Comparison of ENCODE assay signal across 1 cellular context in the genomic region with DNA sequence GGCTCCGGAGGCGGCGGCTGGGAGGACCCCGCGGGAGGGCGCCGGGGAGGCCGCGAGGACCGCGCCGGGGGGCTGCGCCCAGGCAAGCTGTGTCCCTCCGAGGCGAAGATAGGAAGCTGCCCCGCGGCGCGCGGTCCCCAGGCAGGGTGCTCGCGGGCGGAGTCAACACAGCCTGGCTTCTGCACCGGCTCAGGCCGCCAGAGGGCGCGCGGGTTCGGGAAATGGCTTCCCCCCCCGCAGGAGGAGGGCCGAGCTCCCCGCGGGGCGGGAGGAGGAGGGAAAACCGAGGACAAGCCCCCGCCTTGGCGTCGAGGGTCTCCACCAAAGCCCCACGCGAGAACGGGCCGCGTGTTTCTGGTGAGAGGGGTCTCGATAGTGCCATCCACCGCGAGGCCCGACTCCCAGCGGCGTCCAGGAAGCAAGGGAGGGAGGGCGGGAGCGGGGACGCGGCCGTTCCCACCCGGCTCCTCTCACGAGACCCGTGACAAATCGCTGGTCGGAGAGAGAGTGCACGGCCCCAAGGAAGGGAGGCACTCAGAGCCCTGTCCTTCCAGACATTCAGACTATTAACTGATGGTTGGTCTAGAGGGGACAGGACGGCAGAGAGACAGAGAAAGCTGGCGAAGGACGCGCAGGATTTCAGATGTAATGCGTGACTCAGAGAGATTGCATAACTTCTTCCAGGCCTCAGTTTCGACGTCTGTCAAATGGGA.
TF ChIP-seq lines count a peak whose summit lies in the region.

No MANE protein-coding gene starts in this region.

TF ChIP-seq in HEK293, 187 proteins besides CTCF, POLR2A, EP300 and RAD21 (continued from another document):
- peak; percentile 71; the same call in 1 of the 2 replicates for TF ChIP-seq ZNF660 (tag by site-specific recombination; IDR thresholded peaks at IDR 0.05)
- 0 out of 2 replicates have a peak, but pooled peaks have one; percentile 51 for TF ChIP-seq SP7 (tag by site-specific recombination; IDR thresholded peaks at IDR 0.05)
- TF ChIP-seq ZNF335 (tag by site-specific recombination; conservative IDR thresholded peaks at IDR 0.05), result peak; percentile 60
- TF ChIP-seq KLF9 (tag by site-specific recombination; IDR thresholded peaks at IDR 0.05; ENCODE audit: low read depth), result peak; percentile 57; the same call in 1 of the 2 replicates
- TF ChIP-seq GLIS2 (tag by site-specific recombination; IDR thresholded peaks at IDR 0.05), result peak; percentile 90
- TF ChIP-seq YY1 (tag by site-specific recombination; IDR thresholded peaks at IDR 0.05), result peak; percentile 54; the same call in 1 of the 2 replicates
- TF ChIP-seq, protein P1, sequence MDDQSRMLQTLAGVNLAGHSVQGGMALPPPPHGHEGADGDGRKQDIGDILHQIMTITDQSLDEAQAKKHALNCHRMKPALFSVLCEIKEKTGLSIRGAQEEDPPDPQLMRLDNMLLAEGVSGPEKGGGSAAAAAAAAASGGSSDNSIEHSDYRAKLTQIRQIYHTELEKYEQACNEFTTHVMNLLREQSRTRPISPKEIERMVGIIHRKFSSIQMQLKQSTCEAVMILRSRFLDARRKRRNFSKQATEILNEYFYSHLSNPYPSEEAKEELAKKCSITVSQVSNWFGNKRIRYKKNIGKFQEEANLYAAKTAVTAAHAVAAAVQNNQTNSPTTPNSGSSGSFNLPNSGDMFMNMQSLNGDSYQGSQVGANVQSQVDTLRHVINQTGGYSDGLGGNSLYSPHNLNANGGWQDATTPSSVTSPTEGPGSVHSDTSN (CRISPR knock-in tag; IDR thresholded peaks at IDR 0.05), result no peak
- peak; percentile 61; the same call in 1 of the 2 replicates for TF ChIP-seq ZNF423 (tag by site-specific recombination; IDR thresholded peaks at IDR 0.05)
- TF ChIP-seq ZNF239 (tag by site-specific recombination; IDR thresholded peaks at IDR 0.05), result no peak
- TF ChIP-seq, protein P2, sequence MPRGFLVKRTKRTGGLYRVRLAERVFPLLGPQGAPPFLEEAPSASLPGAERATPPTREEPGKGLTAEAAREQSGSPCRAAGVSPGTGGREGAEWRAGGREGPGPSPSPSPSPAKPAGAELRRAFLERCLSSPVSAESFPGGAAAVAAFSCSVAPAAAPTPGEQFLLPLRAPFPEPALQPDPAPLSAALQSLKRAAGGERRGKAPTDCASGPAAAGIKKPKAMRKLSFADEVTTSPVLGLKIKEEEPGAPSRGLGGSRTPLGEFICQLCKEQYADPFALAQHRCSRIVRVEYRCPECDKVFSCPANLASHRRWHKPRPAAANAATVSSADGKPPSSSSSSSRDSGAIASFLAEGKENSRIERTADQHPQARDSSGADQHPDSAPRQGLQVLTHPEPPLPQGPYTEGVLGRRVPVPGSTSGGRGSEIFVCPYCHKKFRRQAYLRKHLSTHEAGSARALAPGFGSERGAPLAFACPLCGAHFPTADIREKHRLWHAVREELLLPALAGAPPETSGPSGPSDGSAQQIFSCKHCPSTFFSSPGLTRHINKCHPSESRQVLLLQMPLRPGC (tag by site-specific recombination; IDR thresholded peaks at IDR 0.05), result no peak
- TF ChIP-seq, protein P3, sequence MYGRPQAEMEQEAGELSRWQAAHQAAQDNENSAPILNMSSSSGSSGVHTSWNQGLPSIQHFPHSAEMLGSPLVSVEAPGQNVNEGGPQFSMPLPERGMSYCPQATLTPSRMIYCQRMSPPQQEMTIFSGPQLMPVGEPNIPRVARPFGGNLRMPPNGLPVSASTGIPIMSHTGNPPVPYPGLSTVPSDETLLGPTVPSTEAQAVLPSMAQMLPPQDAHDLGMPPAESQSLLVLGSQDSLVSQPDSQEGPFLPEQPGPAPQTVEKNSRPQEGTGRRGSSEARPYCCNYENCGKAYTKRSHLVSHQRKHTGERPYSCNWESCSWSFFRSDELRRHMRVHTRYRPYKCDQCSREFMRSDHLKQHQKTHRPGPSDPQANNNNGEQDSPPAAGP (tag by site-specific recombination; IDR thresholded peaks at IDR 0.05), result 0 out of 2 replicates have a peak, but pooled peaks have one; percentile 46
- TF ChIP-seq, protein P4, sequence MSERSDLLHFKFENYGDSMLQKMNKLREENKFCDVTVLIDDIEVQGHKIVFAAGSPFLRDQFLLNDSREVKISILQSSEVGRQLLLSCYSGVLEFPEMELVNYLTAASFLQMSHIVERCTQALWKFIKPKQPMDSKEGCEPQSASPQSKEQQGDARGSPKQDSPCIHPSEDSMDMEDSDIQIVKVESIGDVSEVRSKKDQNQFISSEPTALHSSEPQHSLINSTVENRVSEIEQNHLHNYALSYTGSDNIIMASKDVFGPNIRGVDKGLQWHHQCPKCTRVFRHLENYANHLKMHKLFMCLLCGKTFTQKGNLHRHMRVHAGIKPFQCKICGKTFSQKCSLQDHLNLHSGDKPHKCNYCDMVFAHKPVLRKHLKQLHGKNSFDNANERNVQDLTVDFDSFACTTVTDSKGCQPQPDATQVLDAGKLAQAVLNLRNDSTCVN (tag by site-specific recombination; optimal IDR thresholded peaks at IDR 0.05), result peak; percentile 87
- TF ChIP-seq, protein P5, sequence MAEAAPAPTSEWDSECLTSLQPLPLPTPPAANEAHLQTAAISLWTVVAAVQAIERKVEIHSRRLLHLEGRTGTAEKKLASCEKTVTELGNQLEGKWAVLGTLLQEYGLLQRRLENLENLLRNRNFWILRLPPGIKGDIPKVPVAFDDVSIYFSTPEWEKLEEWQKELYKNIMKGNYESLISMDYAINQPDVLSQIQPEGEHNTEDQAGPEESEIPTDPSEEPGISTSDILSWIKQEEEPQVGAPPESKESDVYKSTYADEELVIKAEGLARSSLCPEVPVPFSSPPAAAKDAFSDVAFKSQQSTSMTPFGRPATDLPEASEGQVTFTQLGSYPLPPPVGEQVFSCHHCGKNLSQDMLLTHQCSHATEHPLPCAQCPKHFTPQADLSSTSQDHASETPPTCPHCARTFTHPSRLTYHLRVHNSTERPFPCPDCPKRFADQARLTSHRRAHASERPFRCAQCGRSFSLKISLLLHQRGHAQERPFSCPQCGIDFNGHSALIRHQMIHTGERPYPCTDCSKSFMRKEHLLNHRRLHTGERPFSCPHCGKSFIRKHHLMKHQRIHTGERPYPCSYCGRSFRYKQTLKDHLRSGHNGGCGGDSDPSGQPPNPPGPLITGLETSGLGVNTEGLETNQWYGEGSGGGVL (tag by site-specific recombination; IDR thresholded peaks at IDR 0.05), result peak; percentile 95
- peak; percentile 34; the same call in 1 of the 2 replicates for TF ChIP-seq EGR2 (tag by site-specific recombination; IDR thresholded peaks at IDR 0.05; ENCODE audit: low read depth)
- TF ChIP-seq ZNF341 (tag by site-specific recombination; IDR thresholded peaks at IDR 0.05; ENCODE audit: low read depth), result peak; percentile 44; the same call in 1 of the 2 replicates
- peak; percentile 59 for TF ChIP-seq ZNF654 (tag by site-specific recombination; IDR thresholded peaks at IDR 0.05; ENCODE audit: low read depth)
- TF ChIP-seq ZNF157 (tag by site-specific recombination; IDR thresholded peaks at IDR 0.05), result no peak
- no peak for TF ChIP-seq OSR2 (tag by site-specific recombination; IDR thresholded peaks at IDR 0.05)
- peak; percentile 38 for TF ChIP-seq ZFHX2 (tag by site-specific recombination; conservative IDR thresholded peaks at IDR 0.05)
- TF ChIP-seq ZNF2 (tag by site-specific recombination; IDR thresholded peaks at IDR 0.05), result 0 out of 2 replicates have a peak, but pooled peaks have one; percentile 35
- peak; percentile 39; the same call in 1 of the 2 replicates for TF ChIP-seq ZNF184 (tag by site-specific recombination; IDR thresholded peaks at IDR 0.05)
- no peak for TF ChIP-seq ZNF776 (tag by site-specific recombination; IDR thresholded peaks at IDR 0.05; ENCODE audit: borderline replicate concordance)
- TF ChIP-seq ZFP41 (tag by site-specific recombination; IDR thresholded peaks at IDR 0.05; ENCODE audit: borderline replicate concordance), result no peak
- TF ChIP-seq, protein P6, sequence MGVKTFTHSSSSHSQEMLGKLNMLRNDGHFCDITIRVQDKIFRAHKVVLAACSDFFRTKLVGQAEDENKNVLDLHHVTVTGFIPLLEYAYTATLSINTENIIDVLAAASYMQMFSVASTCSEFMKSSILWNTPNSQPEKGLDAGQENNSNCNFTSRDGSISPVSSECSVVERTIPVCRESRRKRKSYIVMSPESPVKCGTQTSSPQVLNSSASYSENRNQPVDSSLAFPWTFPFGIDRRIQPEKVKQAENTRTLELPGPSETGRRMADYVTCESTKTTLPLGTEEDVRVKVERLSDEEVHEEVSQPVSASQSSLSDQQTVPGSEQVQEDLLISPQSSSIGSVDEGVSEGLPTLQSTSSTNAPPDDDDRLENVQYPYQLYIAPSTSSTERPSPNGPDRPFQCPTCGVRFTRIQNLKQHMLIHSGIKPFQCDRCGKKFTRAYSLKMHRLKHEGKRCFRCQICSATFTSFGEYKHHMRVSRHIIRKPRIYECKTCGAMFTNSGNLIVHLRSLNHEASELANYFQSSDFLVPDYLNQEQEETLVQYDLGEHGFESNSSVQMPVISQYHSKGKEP (tag by site-specific recombination; IDR thresholded peaks at IDR 0.05), result 0 out of 2 replicates have a peak, but pooled peaks have one; percentile 9
- TF ChIP-seq, protein P7, sequence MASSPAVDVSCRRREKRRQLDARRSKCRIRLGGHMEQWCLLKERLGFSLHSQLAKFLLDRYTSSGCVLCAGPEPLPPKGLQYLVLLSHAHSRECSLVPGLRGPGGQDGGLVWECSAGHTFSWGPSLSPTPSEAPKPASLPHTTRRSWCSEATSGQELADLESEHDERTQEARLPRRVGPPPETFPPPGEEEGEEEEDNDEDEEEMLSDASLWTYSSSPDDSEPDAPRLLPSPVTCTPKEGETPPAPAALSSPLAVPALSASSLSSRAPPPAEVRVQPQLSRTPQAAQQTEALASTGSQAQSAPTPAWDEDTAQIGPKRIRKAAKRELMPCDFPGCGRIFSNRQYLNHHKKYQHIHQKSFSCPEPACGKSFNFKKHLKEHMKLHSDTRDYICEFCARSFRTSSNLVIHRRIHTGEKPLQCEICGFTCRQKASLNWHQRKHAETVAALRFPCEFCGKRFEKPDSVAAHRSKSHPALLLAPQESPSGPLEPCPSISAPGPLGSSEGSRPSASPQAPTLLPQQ (tag by site-specific recombination; IDR thresholded peaks at IDR 0.05), result peak; percentile 77
- no peak for TF ChIP-seq ZNF707 (tag by site-specific recombination; IDR thresholded peaks at IDR 0.05)
- no peak for TF ChIP-seq ZNF37A (tag by site-specific recombination; IDR thresholded peaks at IDR 0.05)
- TF ChIP-seq, protein P8, sequence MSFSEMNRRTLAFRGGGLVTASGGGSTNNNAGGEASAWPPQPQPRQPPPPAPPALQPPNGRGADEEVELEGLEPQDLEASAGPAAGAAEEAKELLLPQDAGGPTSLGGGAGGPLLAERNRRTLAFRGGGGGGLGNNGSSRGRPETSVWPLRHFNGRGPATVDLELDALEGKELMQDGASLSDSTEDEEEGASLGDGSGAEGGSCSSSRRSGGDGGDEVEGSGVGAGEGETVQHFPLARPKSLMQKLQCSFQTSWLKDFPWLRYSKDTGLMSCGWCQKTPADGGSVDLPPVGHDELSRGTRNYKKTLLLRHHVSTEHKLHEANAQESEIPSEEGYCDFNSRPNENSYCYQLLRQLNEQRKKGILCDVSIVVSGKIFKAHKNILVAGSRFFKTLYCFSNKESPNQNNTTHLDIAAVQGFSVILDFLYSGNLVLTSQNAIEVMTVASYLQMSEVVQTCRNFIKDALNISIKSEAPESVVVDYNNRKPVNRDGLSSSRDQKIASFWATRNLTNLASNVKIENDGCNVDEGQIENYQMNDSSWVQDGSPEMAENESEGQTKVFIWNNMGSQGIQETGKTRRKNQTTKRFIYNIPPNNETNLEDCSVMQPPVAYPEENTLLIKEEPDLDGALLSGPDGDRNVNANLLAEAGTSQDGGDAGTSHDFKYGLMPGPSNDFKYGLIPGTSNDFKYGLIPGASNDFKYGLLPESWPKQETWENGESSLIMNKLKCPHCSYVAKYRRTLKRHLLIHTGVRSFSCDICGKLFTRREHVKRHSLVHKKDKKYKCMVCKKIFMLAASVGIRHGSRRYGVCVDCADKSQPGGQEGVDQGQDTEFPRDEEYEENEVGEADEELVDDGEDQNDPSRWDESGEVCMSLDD (tag by site-specific recombination; IDR thresholded peaks at IDR 0.05), result no peak
- 0 out of 2 replicates have a peak, but pooled peaks have one; percentile 39 for TF ChIP-seq IKZF3 (tag by site-specific recombination; IDR thresholded peaks at IDR 0.05)
- TF ChIP-seq YY2 (tag by site-specific recombination; IDR thresholded peaks at IDR 0.05), result 0 out of 2 replicates have a peak, but pooled peaks have one; percentile 49
- TF ChIP-seq, protein P9, sequence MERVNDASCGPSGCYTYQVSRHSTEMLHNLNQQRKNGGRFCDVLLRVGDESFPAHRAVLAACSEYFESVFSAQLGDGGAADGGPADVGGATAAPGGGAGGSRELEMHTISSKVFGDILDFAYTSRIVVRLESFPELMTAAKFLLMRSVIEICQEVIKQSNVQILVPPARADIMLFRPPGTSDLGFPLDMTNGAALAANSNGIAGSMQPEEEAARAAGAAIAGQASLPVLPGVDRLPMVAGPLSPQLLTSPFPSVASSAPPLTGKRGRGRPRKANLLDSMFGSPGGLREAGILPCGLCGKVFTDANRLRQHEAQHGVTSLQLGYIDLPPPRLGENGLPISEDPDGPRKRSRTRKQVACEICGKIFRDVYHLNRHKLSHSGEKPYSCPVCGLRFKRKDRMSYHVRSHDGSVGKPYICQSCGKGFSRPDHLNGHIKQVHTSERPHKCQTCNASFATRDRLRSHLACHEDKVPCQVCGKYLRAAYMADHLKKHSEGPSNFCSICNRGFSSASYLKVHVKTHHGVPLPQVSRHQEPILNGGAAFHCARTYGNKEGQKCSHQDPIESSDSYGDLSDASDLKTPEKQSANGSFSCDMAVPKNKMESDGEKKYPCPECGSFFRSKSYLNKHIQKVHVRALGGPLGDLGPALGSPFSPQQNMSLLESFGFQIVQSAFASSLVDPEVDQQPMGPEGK (tag by site-specific recombination; IDR thresholded peaks at IDR 0.05), result peak; percentile 98
- peak; percentile 93 for TF ChIP-seq GLIS1 (tag by site-specific recombination; IDR thresholded peaks at IDR 0.05)
- TF ChIP-seq KLF8 (tag by site-specific recombination; IDR thresholded peaks at IDR 0.05), result peak; percentile 43; the same call in 1 of the 2 replicates
- peak; percentile 84 for TF ChIP-seq ZBTB17 (tag by site-specific recombination; IDR thresholded peaks at IDR 0.05)
- no peak for TF ChIP-seq GFI1B (tag by site-specific recombination; IDR thresholded peaks at IDR 0.05)
- no peak for TF ChIP-seq ZNF658 (tag by site-specific recombination; IDR thresholded peaks at IDR 0.05)
- peak; percentile 72; the same call in 1 of the 2 replicates for TF ChIP-seq ZNF561 (tag by site-specific recombination; IDR thresholded peaks at IDR 0.05; ENCODE audit: borderline replicate concordance)
- TF ChIP-seq ZNF629 (tag by site-specific recombination; IDR thresholded peaks at IDR 0.05), result no peak
- TF ChIP-seq ZNF211 (tag by site-specific recombination; IDR thresholded peaks at IDR 0.05; ENCODE audit: low read depth), result no peak
- TF ChIP-seq ZNF610 (tag by site-specific recombination; IDR thresholded peaks at IDR 0.05; ENCODE audit: borderline replicate concordance), result peak; percentile 40; the same call in 1 of the 2 replicates
- TF ChIP-seq ZBTB8A (tag by site-specific recombination; IDR thresholded peaks at IDR 0.05), result peak; percentile 38; the same call in 1 of the 2 replicates
- TF ChIP-seq ZNF24 (tag by site-specific recombination; IDR thresholded peaks at IDR 0.05), result 0 out of 2 replicates have a peak, but pooled peaks have one; percentile 7
- no peak for TF ChIP-seq MEIS1 (CRISPR knock-in tag; IDR thresholded peaks at IDR 0.05; ENCODE audit: borderline replicate concordance)
- TF ChIP-seq ZNF549 (tag by site-specific recombination; IDR thresholded peaks at IDR 0.05), result no peak
- TF ChIP-seq ZNF175 (tag by site-specific recombination; IDR thresholded peaks at IDR 0.05), result no peak
- no peak for TF ChIP-seq GLI4 (tag by site-specific recombination; IDR thresholded peaks at IDR 0.05)
